In the genomic region with DNA sequence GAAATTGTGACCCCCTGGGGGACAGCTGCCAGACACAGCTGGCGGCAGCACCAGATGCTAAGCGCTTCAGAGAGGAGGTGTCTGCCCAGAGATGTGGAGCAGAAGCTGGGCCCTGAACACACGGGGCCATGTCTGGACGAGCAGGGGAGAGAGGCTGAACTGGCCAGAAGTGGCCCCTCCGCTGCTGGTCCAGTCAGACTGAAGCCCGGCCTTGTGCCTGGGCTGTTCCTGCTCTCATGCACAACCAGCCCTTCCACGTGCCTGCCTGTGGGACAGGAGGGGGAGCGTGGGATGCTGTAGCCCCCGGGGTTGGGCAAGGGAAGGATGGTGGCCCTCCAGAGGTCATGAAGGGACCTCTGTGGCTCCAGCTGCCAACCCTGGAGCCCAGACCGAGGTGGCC, we compare ENCODE assay signal across 15 cellular contexts. TPM values are rescaled to one million over a fixed set of nuclear protein-coding genes. Genes with fewer than 3 reads are reported as not detected.
DNase-seq lines count a peak whose midpoint lies in the region; ATAC-seq and TF ChIP-seq lines count a peak whose summit lies in the region.
"Had no signal": no experiment of that assay in that cellular context is flagged by ENCODE, and none has a peak within 500 bp of the region (broad histone marks: within the 10 kb centered on the region; RNA-seq: fewer than 3 reads in every experiment).

No MANE protein-coding gene starts in this region.

- H3K4me3 Mint-ChIP-seq in activated naive CD4-positive, alpha-beta T cell treated with anti-CD3 and anti-CD28 coated beads, Interleukin-2, amount 50 U/mL, for 24 hours, result peak overlapping the region; percentile 26
- H3K4me3 Mint-ChIP-seq in activated T-helper 2 cell treated with anti-CD3 and anti-CD28 coated beads, Interferon-gamma antibody, Interleukin-2, Interleukin-4, amounts not matched to agents 10 μg/mL and 5 μg/mL and 100 μg/mL, durations not matched to agents 14 hours and 24 hours and 36 hours (ENCODE audit: low read depth), result peak overlapping the region; percentile 39
- peak overlapping the region; percentile 69 for H3K4me3 Mint-ChIP-seq in stimulated activated effector memory CD8-positive, alpha-beta T cell treated with anti-CD3 and anti-CD28 coated beads, Interleukin-12 subunit alpha, Interleukin-12 subunit beta, amount 100 ng/mL, for 72 hours

- no peak overlapping the region for H3K27ac ChIP-seq in brain microvascular endothelial cell
- H3K27ac ChIP-seq: epithelial cell of prostate, left lung had no signal

- no peak for DNase-seq in activated naive CD4-positive, alpha-beta T cell treated with anti-CD3 and anti-CD28 coated beads, Interleukin-2, amount 50 U/mL, for 72 hours (ENCODE audit: low spot score in 2 of 2)
- no peak for DNase-seq in activated T-helper 2 cell treated with anti-CD3 and anti-CD28 coated beads, Interferon-gamma antibody, Interleukin-2, Interleukin-4, amounts not matched to agents 10 μg/mL and 5 μg/mL and 100 μg/mL, durations not matched to agents 14 hours and 24 hours and 36 hours (ENCODE audit: low spot score)
- DNase-seq in stimulated activated effector memory CD8-positive, alpha-beta T cell treated with anti-CD3 and anti-CD28 coated beads, Interleukin-12 subunit alpha, Interleukin-12 subunit beta, amount 100 ng/mL, for 72 hours (ENCODE audit: low spot score in 2 of 2), result no peak
- DNase-seq in brain microvascular endothelial cell, result no peak
- DNase-seq: activated CD4-positive, alpha-beta T cell treated with anti-CD3 and anti-CD28 coated beads, Interleukin-2, amount 50 U/mL, for 48 hours; KBM-7; NCI-H1694; NCI-H526; stomach had no signal

- H3K9me3 Mint-ChIP-seq in activated naive CD4-positive, alpha-beta T cell treated with anti-CD3 and anti-CD28 coated beads, Interleukin-2, amount 50 U/mL, for 24 hours, result no peaks in the 10 kb centered on the region
- no peaks in the 10 kb centered on the region for H3K9me3 Mint-ChIP-seq in activated naive CD4-positive, alpha-beta T cell treated with anti-CD3 and anti-CD28 coated beads, Interleukin-2, amount 50 U/mL, for 72 hours
- no peaks in the 10 kb centered on the region for H3K9me3 Mint-ChIP-seq in activated T-helper 2 cell treated with anti-CD3 and anti-CD28 coated beads, Interferon-gamma antibody, Interleukin-2, Interleukin-4, amounts not matched to agents 10 μg/mL and 5 μg/mL and 100 μg/mL, durations not matched to agents 14 hours and 24 hours and 36 hours
- H3K9me3 Mint-ChIP-seq in stimulated activated effector memory CD8-positive, alpha-beta T cell treated with anti-CD3 and anti-CD28 coated beads, Interleukin-12 subunit alpha, Interleukin-12 subunit beta, amount 100 ng/mL, for 72 hours, result no peaks in the 10 kb centered on the region
- H3K9me3 Mint-ChIP-seq: naive thymus-derived CD8-positive, alpha-beta T cell had no signal

- no peaks in the 10 kb centered on the region for H3K36me3 ChIP-seq in brain microvascular endothelial cell (replicated peaks)
- H3K36me3 ChIP-seq: left lung, stomach had no signal

- in situ Hi-C loops in brain microvascular endothelial cell (cut with HindIII; ENCODE audit: low pct_ligation_motif_present, low sequenced_read_pairs), result no loop called here

- no peak overlapping the region for H3K4me3 ChIP-seq in brain microvascular endothelial cell (ENCODE audit: low read depth, low read length)
- H3K4me3 ChIP-seq: GM12878 had no signal

- ATAC-seq in activated naive CD4-positive, alpha-beta T cell treated with anti-CD3 and anti-CD28 coated beads, Interleukin-2, amount 50 U/mL, for 72 hours, result no peak
- ATAC-seq in stimulated activated effector memory CD8-positive, alpha-beta T cell treated with anti-CD3 and anti-CD28 coated beads, Interleukin-12 subunit alpha, Interleukin-12 subunit beta, amount 100 ng/mL, for 72 hours, result no peak
- no peak for ATAC-seq in GM19035 (IDR thresholded peaks at IDR 0.05; ENCODE audit: unreplicated experiment)
- ATAC-seq: left lung; naive thymus-derived CD8-positive, alpha-beta T cell had no signal

- intact Hi-C loops in activated T-helper 2 cell treated with anti-CD3 and anti-CD28 coated beads, Interferon-gamma antibody, Interleukin-2, Interleukin-4, amounts not matched to agents 10 μg/mL and 5 μg/mL and 100 μg/mL, durations not matched to agents 14 hours and 24 hours and 36 hours (cut with micrococcal nuclease), result no loop called here

- no peaks in the 10 kb centered on the region for H3K27me3 Mint-ChIP-seq in activated naive CD4-positive, alpha-beta T cell treated with anti-CD3 and anti-CD28 coated beads, Interleukin-2, amount 50 U/mL, for 24 hours
- H3K27me3 Mint-ChIP-seq in activated T-helper 2 cell treated with anti-CD3 and anti-CD28 coated beads, Interferon-gamma antibody, Interleukin-2, Interleukin-4, amounts not matched to agents 10 μg/mL and 5 μg/mL and 100 μg/mL, durations not matched to agents 14 hours and 24 hours and 36 hours (ENCODE audit: low read depth), result peaks cover 15% of the 10 kb centered on the region

- peaks cover 11% of the 10 kb centered on the region for H3K27me3 ChIP-seq in brain microvascular endothelial cell (replicated peaks)

- TF ChIP-seq CTCF in brain microvascular endothelial cell (IDR thresholded peaks at IDR 0.05; ENCODE audit: low read depth, low read length, missing control alignments), result no peak

- peaks cover 3% of the 10 kb centered on the region for H3K4me1 Mint-ChIP-seq in activated naive CD4-positive, alpha-beta T cell treated with anti-CD3 and anti-CD28 coated beads, Interleukin-2, amount 50 U/mL, for 24 hours
- H3K4me1 Mint-ChIP-seq in activated T-helper 2 cell treated with anti-CD3 and anti-CD28 coated beads, Interferon-gamma antibody, Interleukin-2, Interleukin-4, amounts not matched to agents 10 μg/mL and 5 μg/mL and 100 μg/mL, durations not matched to agents 14 hours and 24 hours and 36 hours (ENCODE audit: low read depth), result peaks cover 7% of the 10 kb centered on the region
- H3K4me1 Mint-ChIP-seq in stimulated activated effector memory CD8-positive, alpha-beta T cell treated with anti-CD3 and anti-CD28 coated beads, Interleukin-12 subunit alpha, Interleukin-12 subunit beta, amount 100 ng/mL, for 72 hours, result peaks cover 10% of the 10 kb centered on the region

- H3K36me3 Mint-ChIP-seq in activated naive CD4-positive, alpha-beta T cell treated with anti-CD3 and anti-CD28 coated beads, Interleukin-2, amount 50 U/mL, for 24 hours, result no peaks in the 10 kb centered on the region
- no peaks in the 10 kb centered on the region for H3K36me3 Mint-ChIP-seq in activated naive CD4-positive, alpha-beta T cell treated with anti-CD3 and anti-CD28 coated beads, Interleukin-2, amount 50 U/mL, for 72 hours
- H3K36me3 Mint-ChIP-seq in activated T-helper 2 cell treated with anti-CD3 and anti-CD28 coated beads, Interferon-gamma antibody, Interleukin-2, Interleukin-4, amounts not matched to agents 10 μg/mL and 5 μg/mL and 100 μg/mL, durations not matched to agents 14 hours and 24 hours and 36 hours (ENCODE audit: low read depth), result no peaks in the 10 kb centered on the region
- no peaks in the 10 kb centered on the region for H3K36me3 Mint-ChIP-seq in stimulated activated effector memory CD8-positive, alpha-beta T cell treated with anti-CD3 and anti-CD28 coated beads, Interleukin-12 subunit alpha, Interleukin-12 subunit beta, amount 100 ng/mL, for 72 hours
- H3K36me3 Mint-ChIP-seq: naive thymus-derived CD8-positive, alpha-beta T cell had no signal

- no peak overlapping the region for H3K27ac Mint-ChIP-seq in activated naive CD4-positive, alpha-beta T cell treated with anti-CD3 and anti-CD28 coated beads, Interleukin-2, amount 50 U/mL, for 24 hours
- H3K27ac Mint-ChIP-seq in activated naive CD4-positive, alpha-beta T cell treated with anti-CD3 and anti-CD28 coated beads, Interleukin-2, amount 50 U/mL, for 72 hours, result no peak overlapping the region
- H3K27ac Mint-ChIP-seq in activated T-helper 2 cell treated with anti-CD3 and anti-CD28 coated beads, Interferon-gamma antibody, Interleukin-2, Interleukin-4, amounts not matched to agents 10 μg/mL and 5 μg/mL and 100 μg/mL, durations not matched to agents 14 hours and 24 hours and 36 hours, result no peak overlapping the region
- no peak overlapping the region for H3K27ac Mint-ChIP-seq in stimulated activated effector memory CD8-positive, alpha-beta T cell treated with anti-CD3 and anti-CD28 coated beads, Interleukin-12 subunit alpha, Interleukin-12 subunit beta, amount 100 ng/mL, for 72 hours
- H3K27ac Mint-ChIP-seq: naive thymus-derived CD8-positive, alpha-beta T cell had no signal

RNA-seq across cellular contexts. Expression of a gene that starts 1.8 kb away (rescaled TPM):
- 1 to 10 TPM; 6.0 to 7.0 TPM for total RNA-seq in activated naive CD4-positive, alpha-beta T cell treated with anti-CD3 and anti-CD28 coated beads, Interleukin-2, amount 50 U/mL, for 72 hours
- total RNA-seq in activated T-helper 2 cell treated with anti-CD3 and anti-CD28 coated beads, Interferon-gamma antibody, Interleukin-2, Interleukin-4, amounts not matched to agents 10 μg/mL and 5 μg/mL and 100 μg/mL, durations not matched to agents 14 hours and 24 hours and 36 hours, result 2.2 and 2.9 TPM in 2 replicates

RNA-seq across cellular contexts. Expression of a gene that starts 3.6 kb away (rescaled TPM):
- under 1 TPM in 1 of 2 donors, not detected in 1; 0.25 TPM for total RNA-seq in activated naive CD4-positive, alpha-beta T cell treated with anti-CD3 and anti-CD28 coated beads, Interleukin-2, amount 50 U/mL, for 72 hours
- 0.25 TPM in 1 of 2 replicates, not detected in the other for total RNA-seq in activated T-helper 2 cell treated with anti-CD3 and anti-CD28 coated beads, Interferon-gamma antibody, Interleukin-2, Interleukin-4, amounts not matched to agents 10 μg/mL and 5 μg/mL and 100 μg/mL, durations not matched to agents 14 hours and 24 hours and 36 hours
- total RNA-seq: GM12878, left lung, stomach had no signal

RNA-seq across cellular contexts. Expression of a gene that starts 8.3 kb away (rescaled TPM):
- total RNA-seq in activated naive CD4-positive, alpha-beta T cell treated with anti-CD3 and anti-CD28 coated beads, Interleukin-2, amount 50 U/mL, for 72 hours, result 10 to 100 TPM; 99.3 to 99.8 TPM
- 102 and 106 TPM in 2 replicates for total RNA-seq in activated T-helper 2 cell treated with anti-CD3 and anti-CD28 coated beads, Interferon-gamma antibody, Interleukin-2, Interleukin-4, amounts not matched to agents 10 μg/mL and 5 μg/mL and 100 μg/mL, durations not matched to agents 14 hours and 24 hours and 36 hours

RNA-seq across cellular contexts. Expression of a gene that starts 24.4 kb away (rescaled TPM):
- total RNA-seq in activated naive CD4-positive, alpha-beta T cell treated with anti-CD3 and anti-CD28 coated beads, Interleukin-2, amount 50 U/mL, for 72 hours, result 10 to 100 TPM; 54.2 to 76.7 TPM
- total RNA-seq in activated T-helper 2 cell treated with anti-CD3 and anti-CD28 coated beads, Interferon-gamma antibody, Interleukin-2, Interleukin-4, amounts not matched to agents 10 μg/mL and 5 μg/mL and 100 μg/mL, durations not matched to agents 14 hours and 24 hours and 36 hours, result 77.2 and 81.8 TPM in 2 replicates

RNA-seq across cellular contexts. Expression of a gene that starts 24.9 kb away (rescaled TPM):
- total RNA-seq in activated naive CD4-positive, alpha-beta T cell treated with anti-CD3 and anti-CD28 coated beads, Interleukin-2, amount 50 U/mL, for 72 hours, result 100 to 1,000 TPM; 121 to 130 TPM
- 112 and 115 TPM in 2 replicates for total RNA-seq in activated T-helper 2 cell treated with anti-CD3 and anti-CD28 coated beads, Interferon-gamma antibody, Interleukin-2, Interleukin-4, amounts not matched to agents 10 μg/mL and 5 μg/mL and 100 μg/mL, durations not matched to agents 14 hours and 24 hours and 36 hours
